ENCODE assay signal across 23 cellular contexts in genomic region chr19:48381178-48381950, GRCh38. TPM values are rescaled to one million over a fixed set of nuclear protein-coding genes. Genes with fewer than 3 reads are reported as not detected.
DNase-seq lines count a peak whose midpoint lies in the region; ATAC-seq and TF ChIP-seq lines count a peak whose summit lies in the region.
"Had no signal": no experiment of that assay in that cellular context is flagged by ENCODE, and none has a peak within 500 bp of the region (broad histone marks: within the 10 kb centered on the region; RNA-seq: fewer than 3 reads in every experiment).

No MANE protein-coding gene starts in this region.

- no peaks in the 10 kb centered on the region for H3K27me3 Mint-ChIP-seq in activated naive CD4-positive, alpha-beta T cell treated with anti-CD3 and anti-CD28 coated beads, Interleukin-2, amount 10 ng/mL, durations not matched to agents 7 days and 5 days
- no peaks in the 10 kb centered on the region for H3K27me3 Mint-ChIP-seq in activated naive CD4-positive, alpha-beta T cell treated with anti-CD3 and anti-CD28 coated beads for 36 hours (ENCODE audit: low read depth)
- H3K27me3 Mint-ChIP-seq in brain (peaks cover 3% of the 10 kb centered on the region), osteocyte (ENCODE audit: unreplicated experiment) (no peaks in the 10 kb centered on the region)

- no peaks in the 10 kb centered on the region for H3K9me3 Mint-ChIP-seq in activated naive CD4-positive, alpha-beta T cell treated with anti-CD3 and anti-CD28 coated beads, Interleukin-2, amount 10 ng/mL, durations not matched to agents 7 days and 5 days
- H3K9me3 Mint-ChIP-seq in activated naive CD4-positive, alpha-beta T cell treated with anti-CD3 and anti-CD28 coated beads for 36 hours: no peaks in the 10 kb centered on the region
- H3K9me3 Mint-ChIP-seq in brain: no peaks in the 10 kb centered on the region
- H3K9me3 Mint-ChIP-seq in osteocyte (ENCODE audit: unreplicated experiment): no peaks in the 10 kb centered on the region
- H3K9me3 Mint-ChIP-seq: CD8-positive, alpha-beta T cell had no signal

- H4K20me1 ChIP-seq in MM.1S (ENCODE audit: insufficient read depth, low read length): no peaks in the 10 kb centered on the region

- CTCF ChIA-PET in activated naive CD4-positive, alpha-beta T cell treated with anti-CD3 and anti-CD28 coated beads, Interleukin-2, amount 10 ng/mL, durations not matched to agents 7 days and 5 days (lab: Charles Lee): no interaction called here
- CTCF ChIA-PET in activated naive CD4-positive, alpha-beta T cell treated with anti-CD3 and anti-CD28 coated beads for 36 hours (lab: Charles Lee): interaction anchor here (0.6 to 2.3 kb wide), 2 partner anchors 10 to 32 kb away, joined by 6 read pairs; partner anchors contain the start of gene KDELR1
- CTCF ChIA-PET in HEK293T (lab: Yijun Ruan, JAX): interaction anchor here (1.5 kb wide), 1 partner anchor 10 kb away, joined by 3 read pairs; the partner anchor contains the start of gene KDELR1

- 86 to 93% methylated on average over 11 of the region's 11 CpGs for WGBS in heart right ventricle, 2 donors

- H3F3A ChIP-seq in MM.1S (ENCODE audit: insufficient read depth, low read length): peaks cover 73% of the 10 kb centered on the region

- no peak for TF ChIP-seq CTCF in MM.1S (IDR thresholded peaks at IDR 0.05; ENCODE audit: low read length)
- TF ChIP-seq CTCF in brain (conservative IDR thresholded peaks at IDR 0.05): no peak
- no peak for TF ChIP-seq CTCF in osteocyte (IDR thresholded peaks at IDR 0.05)
- TF ChIP-seq CTCF in heart right ventricle (IDR thresholded peaks at IDR 0.05): no peak

- H3K9me3 ChIP-seq in MM.1S (replicated peaks; ENCODE audit: insufficient read depth, low read length) (no peaks in the 10 kb centered on the region), heart right ventricle (no peaks in the 10 kb centered on the region)
- H3K9me3 ChIP-seq: BLaER1 treated with 17β-estradiol and CSF1 and Interleukin-3, amounts not matched to agents 10 nM and 100 nM had no signal

- H3K27ac ChIP-seq in MM.1S (ENCODE audit: low read length) (peak overlapping the region; percentile 21; the same call in 1 of the 2 replicates), heart right ventricle (no peak overlapping the region)
- H3K27ac ChIP-seq: BLaER1 treated with 17β-estradiol and CSF1 and Interleukin-3, amounts not matched to agents 10 nM and 100 nM had no signal

- peaks cover 36% of the 10 kb centered on the region for H3K79me2 ChIP-seq in MM.1S (ENCODE audit: low read length)

- H3K4me1 Mint-ChIP-seq in activated naive CD4-positive, alpha-beta T cell treated with anti-CD3 and anti-CD28 coated beads, Interleukin-2, amount 10 ng/mL, durations not matched to agents 7 days and 5 days: peaks cover 2% of the 10 kb centered on the region
- no peaks in the 10 kb centered on the region for H3K4me1 Mint-ChIP-seq in activated naive CD4-positive, alpha-beta T cell treated with anti-CD3 and anti-CD28 coated beads for 36 hours (ENCODE audit: low read depth)
- H3K4me1 Mint-ChIP-seq in brain (no peaks in the 10 kb centered on the region), osteocyte (ENCODE audit: unreplicated experiment) (no peaks in the 10 kb centered on the region)

- intact Hi-C loops in activated naive CD4-positive, alpha-beta T cell treated with anti-CD3 and anti-CD28 coated beads for 36 hours (cut with micrococcal nuclease): no loop called here
- intact Hi-C loops in heart right ventricle (cut with DNase I): no loop called here

- no peak for ATAC-seq in heart right ventricle
- ATAC-seq: CD8-positive, alpha-beta T cell; HCT116 had no signal

- H3K9me2 ChIP-seq in MM.1S (replicated peaks; ENCODE audit: insufficient read depth, low read length): no peaks in the 10 kb centered on the region

- H3K27ac Mint-ChIP-seq in activated naive CD4-positive, alpha-beta T cell treated with anti-CD3 and anti-CD28 coated beads, Interleukin-2, amount 10 ng/mL, durations not matched to agents 7 days and 5 days: peak overlapping the region; percentile 11
- no peak overlapping the region for H3K27ac Mint-ChIP-seq in activated naive CD4-positive, alpha-beta T cell treated with anti-CD3 and anti-CD28 coated beads for 36 hours
- peak overlapping the region in 4 of 5 experiments; percentile 65 to 90 (median 77) for H3K27ac Mint-ChIP-seq in brain
- peak overlapping the region; percentile 5 for H3K27ac Mint-ChIP-seq in osteocyte (ENCODE audit: unreplicated experiment)
- H3K27ac Mint-ChIP-seq: CD8-positive, alpha-beta T cell had no signal

- POLR2A ChIA-PET in HEK293T (lab: Yijun Ruan, JAX): interaction anchor here (1.3 kb wide), 1 partner anchor 17 kb away, joined by 6 read pairs; the partner anchor contains the start of genes SYNGR4 and TMEM143

- no peak overlapping the region for H3K9ac ChIP-seq in MM.1S (ENCODE audit: low read length)
- H3K9ac ChIP-seq: BLaER1 treated with 17β-estradiol and CSF1 and Interleukin-3, amounts not matched to agents 10 nM and 100 nM had no signal

- H3K4me3 ChIP-seq in MM.1S (ENCODE audit: low read length) (no peak overlapping the region), heart right ventricle (no peak overlapping the region)
- H3K4me3 ChIP-seq: BLaER1 treated with 17β-estradiol and CSF1 and Interleukin-3, amounts not matched to agents 10 nM and 100 nM had no signal

- H3K4me1 ChIP-seq in MM.1S (ENCODE audit: low read length) (peaks cover 57% of the 10 kb centered on the region), heart right ventricle (no peaks in the 10 kb centered on the region)

- no peak for DNase-seq in activated naive CD4-positive, alpha-beta T cell treated with anti-CD3 and anti-CD28 coated beads, Interleukin-2, amount 10 ng/mL, durations not matched to agents 7 days and 5 days
- DNase-seq in activated naive CD4-positive, alpha-beta T cell treated with anti-CD3 and anti-CD28 coated beads for 36 hours: no peak
- DNase-seq in MM.1S: no peak
- no peak for DNase-seq in osteocyte (ENCODE audit: extremely low spot score, unreplicated experiment)
- no peak for DNase-seq in heart right ventricle
- DNase-seq in HEK293T (ENCODE audit: extremely low spot score): no peak
- no peak for DNase-seq in HK-2 (ENCODE audit: unreplicated experiment)
- DNase-seq: CD8-positive, alpha-beta T cell; DMS79; KBM-7; MV-4-11; NCI-H1417; NCI-H2081; NCI-H510A; NCI-H748 treated with DMSO at 0.1 percent for 48 hours; OCI-M1; SHP77 treated with DMSO at 0.1 percent for 48 hours had no signal

- H3K36me3 Mint-ChIP-seq in activated naive CD4-positive, alpha-beta T cell treated with anti-CD3 and anti-CD28 coated beads, Interleukin-2, amount 10 ng/mL, durations not matched to agents 7 days and 5 days: peaks cover 31% of the 10 kb centered on the region
- peaks cover 22% of the 10 kb centered on the region for H3K36me3 Mint-ChIP-seq in activated naive CD4-positive, alpha-beta T cell treated with anti-CD3 and anti-CD28 coated beads for 36 hours (ENCODE audit: low read depth)
- peaks cover 45% of the 10 kb centered on the region for H3K36me3 Mint-ChIP-seq in brain
- H3K36me3 Mint-ChIP-seq in osteocyte (ENCODE audit: unreplicated experiment): peaks cover 31% of the 10 kb centered on the region

- H3K36me3 ChIP-seq in MM.1S (replicated peaks; ENCODE audit: insufficient read depth, low read length): peaks cover 13% of the 10 kb centered on the region; the same call in 1 of the 2 replicates
- H3K36me3 ChIP-seq in heart right ventricle: peaks cover 0 to 63% (median 44%) of the 10 kb centered on the region in 9 donors

- H3K4me2 ChIP-seq in MM.1S (ENCODE audit: low read depth, low read length): no peak overlapping the region
- H3K4me2 ChIP-seq: BLaER1 treated with 17β-estradiol and CSF1 and Interleukin-3, amounts not matched to agents 10 nM and 100 nM had no signal

- no peak overlapping the region for H3K4me3 Mint-ChIP-seq in activated naive CD4-positive, alpha-beta T cell treated with anti-CD3 and anti-CD28 coated beads, Interleukin-2, amount 10 ng/mL, durations not matched to agents 7 days and 5 days
- H3K4me3 Mint-ChIP-seq in activated naive CD4-positive, alpha-beta T cell treated with anti-CD3 and anti-CD28 coated beads for 36 hours: no peak overlapping the region
- peak overlapping the region in 1 of 5 experiments; percentile 41 for H3K4me3 Mint-ChIP-seq in brain
- H3K4me3 Mint-ChIP-seq in osteocyte (ENCODE audit: unreplicated experiment): no peak overlapping the region
- H3K4me3 Mint-ChIP-seq: CD8-positive, alpha-beta T cell had no signal

- no peaks in the 10 kb centered on the region for H3K27me3 ChIP-seq in MM.1S (replicated peaks; ENCODE audit: insufficient read depth, low read length)
- no peaks in the 10 kb centered on the region for H3K27me3 ChIP-seq in heart right ventricle
- H3K27me3 ChIP-seq: BLaER1 treated with 17β-estradiol and CSF1 and Interleukin-3, amounts not matched to agents 10 nM and 100 nM had no signal

- no peak overlapping the region for H2AFZ ChIP-seq in MM.1S (ENCODE audit: low read length)

TF ChIP-seq in HEK293T, 16 proteins besides CTCF, POLR2A, EP300 and RAD21 (continues in another document):
- TF ChIP-seq BHLHE40 (IDR thresholded peaks at IDR 0.05; ENCODE audit: borderline replicate concordance): no peak

RNA-seq across cellular contexts. Expression of gene KDELR1, which starts 10.0 kb away (rescaled TPM):
- 10 to 100 TPM; 81.5 to 83.8 TPM for total RNA-seq in activated naive CD4-positive, alpha-beta T cell treated with anti-CD3 and anti-CD28 coated beads for 36 hours
- polyA plus RNA-seq in brain (ENCODE audit: insufficient read depth, low read depth, low replicate concordance) (216 TPM), heart right ventricle (10 to 100 TPM; 55.1 to 96.0 TPM)
- total RNA-seq in osteocyte (267 and 275 TPM in 2 replicates), heart right ventricle (10 to 100 TPM; 63.2 to 95.2 (median 73.2) TPM)

RNA-seq across cellular contexts. Expression of gene GRIN2D, which starts 12.1 kb away (rescaled TPM):
- under 1 TPM; 0.05 to 0.07 TPM for total RNA-seq in activated naive CD4-positive, alpha-beta T cell treated with anti-CD3 and anti-CD28 coated beads for 36 hours
- polyA plus RNA-seq in brain (ENCODE audit: insufficient read depth, low read depth, low replicate concordance) (2.1 TPM), heart right ventricle (under 1 TPM; 0.22 to 0.23 TPM)
- total RNA-seq in osteocyte (0.68 and 1.2 TPM in 2 replicates), heart right ventricle (1 to 10 TPM in 1 of 10 donors, under 1 TPM in 9; 0.04 to 1.0 (median 0.19) TPM)
- total RNA-seq: CD8-positive, alpha-beta T cell had no signal

RNA-seq across cellular contexts. Expression of gene SYNGR4, which starts 17.2 kb away (rescaled TPM):
- total RNA-seq in activated naive CD4-positive, alpha-beta T cell treated with anti-CD3 and anti-CD28 coated beads for 36 hours: under 1 TPM; 0.50 to 0.52 TPM
- polyA plus RNA-seq in brain (ENCODE audit: insufficient read depth, low read depth, low replicate concordance): 8.6 TPM
- not detected in 2 replicates for total RNA-seq in osteocyte
- not detected for total RNA-seq in heart right ventricle
- not detected for polyA plus RNA-seq in heart right ventricle
- total RNA-seq: A673; CD8-positive, alpha-beta T cell; RPMI7951; T-helper 1 cell treated with Interleukin-12 subunit alpha and Interleukin-12 subunit beta and Interleukin-4 antibody, amounts not matched to agents 30 ng/mL and 1 ng/mL, for 36 hours had no signal

RNA-seq across cellular contexts. Expression of gene TMEM143, which starts 17.6 kb away (rescaled TPM):
- 10 to 100 TPM; 23.9 to 24.1 TPM for total RNA-seq in activated naive CD4-positive, alpha-beta T cell treated with anti-CD3 and anti-CD28 coated beads for 36 hours
- polyA plus RNA-seq in brain (ENCODE audit: insufficient read depth, low read depth, low replicate concordance) (6.4 TPM), heart right ventricle (10 to 100 TPM in 1 of 2 donors, 1 to 10 TPM in 1; 9.7 to 48.1 TPM)
- total RNA-seq in osteocyte (9.1 and 12.3 TPM in 2 replicates), heart right ventricle (100 to 1,000 TPM in 1 of 10 donors, 10 to 100 TPM in 9; 51.8 to 110 (median 89.5) TPM)

RNA-seq across cellular contexts. Expression of gene EMP3, which starts 56.0 kb away (rescaled TPM):
- 100 to 1,000 TPM; 110 to 113 TPM for total RNA-seq in activated naive CD4-positive, alpha-beta T cell treated with anti-CD3 and anti-CD28 coated beads for 36 hours
- 24.9 TPM for polyA plus RNA-seq in brain (ENCODE audit: insufficient read depth, low read depth, low replicate concordance)
- total RNA-seq in osteocyte: 201 and 212 TPM in 2 replicates
- 100 to 1,000 TPM in 1 of 10 donors, 10 to 100 TPM in 9; 18.8 to 119 (median 32.8) TPM for total RNA-seq in heart right ventricle
- polyA plus RNA-seq in heart right ventricle: 100 to 1,000 TPM; 116 to 124 TPM
